36 cellular contexts compared by ENCODE assay signal in the genomic region with DNA sequence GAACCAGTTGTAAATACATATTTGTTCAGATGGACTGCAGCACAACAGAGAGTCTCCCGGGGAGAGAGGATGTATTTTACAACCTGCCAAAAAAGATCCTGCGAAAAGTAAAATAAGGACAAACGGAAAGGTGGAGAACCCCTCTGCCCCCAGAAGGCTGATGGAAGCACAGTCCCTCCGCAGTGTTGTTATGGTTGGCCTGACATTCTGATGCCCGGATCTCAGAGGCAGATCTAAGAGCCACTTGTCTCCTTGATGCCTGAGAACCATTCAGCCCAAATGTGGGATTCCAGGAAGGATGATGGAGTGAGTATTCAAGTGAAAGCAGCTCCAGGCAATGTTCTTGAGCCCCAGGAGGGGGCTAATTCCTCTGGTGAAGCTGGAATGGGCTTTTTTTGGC.
"Had no signal": no experiment of that assay in that cellular context is flagged by ENCODE, and none has a peak within 500 bp of the region (broad histone marks: within the 10 kb centered on the region; RNA-seq: fewer than 3 reads in every experiment).

No MANE protein-coding gene starts in this region.

- DNase-seq: Karpas-422, Kasumi-1, KG1, MG63, MM.1S, MV-4-11, NCI-H1048, NCI-H1092, NCI-H1092 treated with DMSO at 0.1 percent for 48 hours, NCI-H1105, NCI-H1105 treated with DMSO at 0.1 percent for 48 hours, NCI-H1417, NCI-H1417 treated with DMSO at 0.1 percent for 48 hours, NCI-H1436, NCI-H1436 treated with DMSO at 0.1 percent for 48 hours, NCI-H146, NCI-H1694, NCI-H1694 treated with DMSO at 0.1 percent for 48 hours, NCI-H187, NCI-H187 treated with DMSO at 0.1 percent for 48 hours, NCI-H1930, NCI-H2029, NCI-H2029 treated with DMSO at 0.1 percent for 48 hours, NCI-H2081, NCI-H2081 treated with DMSO at 0.1 percent for 48 hours, NCI-H2107, NCI-H2171, NCI-H2171 treated with DMSO at 0.1 percent for 48 hours, NCI-H2227 treated with DMSO at 0.1 percent for 48 hours, NCI-H226, NCI-H345, NCI-H446, NCI-H446 treated with DMSO at 0.1 percent for 48 hours, NCI-H510A, NCI-H510A treated with DMSO at 0.1 percent for 48 hours had no signal

- H3K4me3 ChIP-seq: MG63 had no signal

- H3K27me3 ChIP-seq: MG63 had no signal

- H3K4me2 ChIP-seq: KMS-11 had no signal

- H3K27ac ChIP-seq: KMS-11 had no signal

- H3K36me3 ChIP-seq: MG63 had no signal
